Comparison of ENCODE assay signal across 8 cellular contexts in the genomic region with DNA sequence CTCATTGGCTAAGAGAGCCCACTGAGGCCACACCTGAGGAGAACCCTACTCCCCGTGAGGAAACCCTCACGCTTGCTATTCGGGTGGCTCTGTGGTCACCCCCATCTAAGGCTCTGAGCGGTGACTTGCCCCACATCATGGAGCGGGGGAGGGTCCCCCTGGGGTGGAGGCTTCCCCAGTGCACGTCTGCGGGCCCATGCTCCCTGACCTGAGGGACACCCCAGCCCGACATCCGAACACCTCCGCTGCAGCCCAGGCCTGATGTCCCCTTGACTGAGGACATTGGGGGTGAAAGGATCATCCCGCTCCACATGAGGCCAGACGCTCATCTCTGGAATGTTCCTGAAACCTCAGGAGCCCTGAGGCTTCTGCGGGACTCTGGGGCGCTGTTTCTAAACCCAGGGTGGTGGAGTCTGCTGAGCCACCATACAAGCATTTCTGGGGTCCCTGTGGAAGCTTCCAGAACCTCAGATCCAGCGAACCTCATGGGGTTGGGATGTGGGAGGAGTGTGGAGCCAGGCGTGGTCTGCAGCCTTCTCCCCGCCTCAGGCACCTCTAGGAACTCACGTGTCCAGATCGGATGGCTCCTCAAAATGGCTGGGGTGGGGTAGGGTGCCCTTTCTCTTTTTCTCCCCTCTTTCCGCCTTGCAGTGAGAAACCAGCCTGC.
A peak's percentile ranks its signal among the peaks of the same experiment; 100 is the strongest.
DNase-seq lines count a peak whose midpoint lies in the region; ATAC-seq and TF ChIP-seq lines count a peak whose summit lies in the region.

No MANE protein-coding gene starts in this region.

- peak overlapping the region; percentile 60 for H3K4me3 ChIP-seq in brain microvascular endothelial cell (ENCODE audit: low read depth, low read length)
- peak overlapping the region in 1 of 2 donors; percentile 7 for H3K4me3 ChIP-seq in mucosa of rectum (ENCODE audit: low read length in 2 of 2)
- peak overlapping the region; percentile 42 to 51 for H3K4me3 ChIP-seq in tibial artery

- no peak for ATAC-seq in GM21576 (IDR thresholded peaks at IDR 0.05; ENCODE audit: unreplicated experiment)

- CTCF ChIA-PET in activated naive CD4-positive, alpha-beta T cell treated with anti-CD3 and anti-CD28 coated beads, Interleukin-2, amount 10 ng/mL, durations not matched to agents 7 days and 5 days (lab: Charles Lee): interaction anchor here (1.5 kb wide), 1 partner anchor 13 kb away, joined by 3 read pairs; no protein-coding TSS in a partner anchor

- TF ChIP-seq CTCF in brain microvascular endothelial cell (IDR thresholded peaks at IDR 0.05; ENCODE audit: low read depth, low read length, missing control alignments) (no peak), tibial artery (IDR thresholded peaks at IDR 0.05) (no peak)

- H3K9ac ChIP-seq in mucosa of rectum (ENCODE audit: low read depth in 1 of 2, low read length in 2 of 2): peak overlapping the region; percentile 24 to 35

- no peak for DNase-seq in activated naive CD4-positive, alpha-beta T cell treated with anti-CD3 and anti-CD28 coated beads, Interleukin-2, amount 10 ng/mL, durations not matched to agents 7 days and 5 days
- DNase-seq in brain microvascular endothelial cell (no peak), tibial artery (no peak), GM19240 (ENCODE audit: insufficient read length, low spot score) (no peak), Kasumi-1 (lab: John Stamatoyannopoulos, UW) (no peak)

- H3K4me1 Mint-ChIP-seq in activated naive CD4-positive, alpha-beta T cell treated with anti-CD3 and anti-CD28 coated beads, Interleukin-2, amount 50 U/mL, for 24 hours: peaks cover 16% of the 10 kb centered on the region
- peaks cover 10% of the 10 kb centered on the region for H3K4me1 Mint-ChIP-seq in activated naive CD4-positive, alpha-beta T cell treated with anti-CD3 and anti-CD28 coated beads, Interleukin-2, amount 10 ng/mL, durations not matched to agents 7 days and 5 days

- peak overlapping the region; percentile 14 for H3K27ac Mint-ChIP-seq in activated naive CD4-positive, alpha-beta T cell treated with anti-CD3 and anti-CD28 coated beads, Interleukin-2, amount 50 U/mL, for 24 hours
- H3K27ac Mint-ChIP-seq in activated naive CD4-positive, alpha-beta T cell treated with anti-CD3 and anti-CD28 coated beads, Interleukin-2, amount 10 ng/mL, durations not matched to agents 7 days and 5 days: no peak overlapping the region

- no peaks in the 10 kb centered on the region for H3K27me3 ChIP-seq in brain microvascular endothelial cell (replicated peaks)
- H3K27me3 ChIP-seq in mucosa of rectum (ENCODE audit: control insufficient read depth in 2 of 2, insufficient read depth in 2 of 2, low read length in 2 of 2): no peaks in the 10 kb centered on the region
- H3K27me3 ChIP-seq in tibial artery: no peaks in the 10 kb centered on the region

- intact Hi-C loops in tibial artery (cut with DNase I; ENCODE audit: low total_unique reads): no loop called here

- in situ Hi-C loops in brain microvascular endothelial cell (cut with HindIII; ENCODE audit: low pct_ligation_motif_present, low sequenced_read_pairs): no loop called here

- H3K9me3 ChIP-seq in mucosa of rectum (ENCODE audit: control insufficient read depth in 2 of 2, low read length in 2 of 2) (no peaks in the 10 kb centered on the region), tibial artery (no peaks in the 10 kb centered on the region)

- H3K36me3 ChIP-seq in brain microvascular endothelial cell (replicated peaks) (peaks cover 31% of the 10 kb centered on the region), mucosa of rectum (ENCODE audit: control insufficient read depth in 2 of 2, insufficient read depth in 2 of 2, low read length in 2 of 2) (peaks cover 60 to 76% of the 10 kb centered on the region in 2 donors), tibial artery (peaks cover 22 to 79% (median 55%) of the 10 kb centered on the region in 3 donors)

- H3K9me3 Mint-ChIP-seq in activated naive CD4-positive, alpha-beta T cell treated with anti-CD3 and anti-CD28 coated beads, Interleukin-2, amount 50 U/mL, for 24 hours: no peaks in the 10 kb centered on the region
- no peaks in the 10 kb centered on the region for H3K9me3 Mint-ChIP-seq in activated naive CD4-positive, alpha-beta T cell treated with anti-CD3 and anti-CD28 coated beads, Interleukin-2, amount 10 ng/mL, durations not matched to agents 7 days and 5 days

- H3K27me3 Mint-ChIP-seq in activated naive CD4-positive, alpha-beta T cell treated with anti-CD3 and anti-CD28 coated beads, Interleukin-2, amount 50 U/mL, for 24 hours: no peaks in the 10 kb centered on the region
- H3K27me3 Mint-ChIP-seq in activated naive CD4-positive, alpha-beta T cell treated with anti-CD3 and anti-CD28 coated beads, Interleukin-2, amount 10 ng/mL, durations not matched to agents 7 days and 5 days: no peaks in the 10 kb centered on the region

- H3K4me1 ChIP-seq in mucosa of rectum (ENCODE audit: control insufficient read depth in 2 of 2, insufficient read depth in 2 of 2, low read length in 2 of 2): peaks cover 3 to 5% of the 10 kb centered on the region in 2 donors
- peaks cover 0 to 30% (median 15%) of the 10 kb centered on the region in 4 donors for H3K4me1 ChIP-seq in tibial artery

- H3K27ac ChIP-seq in brain microvascular endothelial cell (peak overlapping the region; percentile 88), mucosa of rectum (ENCODE audit: low read depth in 2 of 2, low read length in 2 of 2) (peak overlapping the region; percentile 70 to 74), tibial artery (peak overlapping the region; percentile 80 to 81)

- H3K36me3 Mint-ChIP-seq in activated naive CD4-positive, alpha-beta T cell treated with anti-CD3 and anti-CD28 coated beads, Interleukin-2, amount 50 U/mL, for 24 hours: peaks cover 11% of the 10 kb centered on the region
- H3K36me3 Mint-ChIP-seq in activated naive CD4-positive, alpha-beta T cell treated with anti-CD3 and anti-CD28 coated beads, Interleukin-2, amount 10 ng/mL, durations not matched to agents 7 days and 5 days: peaks cover 30% of the 10 kb centered on the region

- H3K4me3 Mint-ChIP-seq in activated naive CD4-positive, alpha-beta T cell treated with anti-CD3 and anti-CD28 coated beads, Interleukin-2, amount 50 U/mL, for 24 hours: no peak overlapping the region
- H3K4me3 Mint-ChIP-seq in activated naive CD4-positive, alpha-beta T cell treated with anti-CD3 and anti-CD28 coated beads, Interleukin-2, amount 10 ng/mL, durations not matched to agents 7 days and 5 days: no peak overlapping the region
